Comparison of ENCODE assay signal across 29 cellular contexts in the genomic region with DNA sequence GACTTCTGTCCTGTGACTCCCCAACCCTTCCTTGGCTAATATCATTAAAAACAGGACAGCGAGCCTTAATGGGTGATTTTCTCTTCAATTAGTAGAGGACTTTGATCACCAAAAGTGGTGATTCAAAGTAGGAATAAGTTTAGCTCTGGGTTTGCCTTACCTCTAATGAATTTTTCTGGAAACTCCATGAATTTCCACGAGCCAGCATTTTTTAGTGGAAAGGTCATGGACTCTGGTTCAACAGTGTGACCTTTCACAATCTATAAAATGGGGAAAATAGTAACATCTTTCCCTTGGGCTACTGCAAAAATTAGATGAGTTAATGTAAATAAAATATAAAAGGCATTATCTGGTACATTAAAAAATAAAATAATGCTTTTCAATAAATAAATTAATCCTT.
"Had no signal": no experiment of that assay in that cellular context is flagged by ENCODE, and none has a peak within 500 bp of the region (broad histone marks: within the 10 kb centered on the region; RNA-seq: fewer than 3 reads in every experiment).

No MANE protein-coding gene starts in this region.

- FAIRE-seq: astrocyte, bronchial epithelial cell had no signal

- H3K36me3 ChIP-seq: adrenal gland, MG63, SJCRH30, WERI-Rb-1 had no signal

- H3K4me1 Mint-ChIP-seq: activated CD4-positive, alpha-beta T cell treated with anti-CD3 and anti-CD28 coated beads, Interleukin-2, amount 10 ng/mL, durations not matched to agents 24 days and 14 days; activated naive CD4-positive, alpha-beta T cell treated with anti-CD3 and anti-CD28 coated beads, Interleukin-2, amount 50 U/mL, for 24 hours had no signal

- H3K9me3 Mint-ChIP-seq: activated CD4-positive, alpha-beta T cell treated with anti-CD3 and anti-CD28 coated beads, Interleukin-2, amount 10 ng/mL, durations not matched to agents 24 days and 14 days; activated naive CD4-positive, alpha-beta T cell treated with anti-CD3 and anti-CD28 coated beads, Interleukin-2, amount 50 U/mL, for 24 hours; activated T-cell treated with anti-CD3 and anti-CD28 coated beads, Interleukin-2, amount 50 U/mL, for 24 hours; activated T-helper 2 cell treated with anti-CD3 and anti-CD28 coated beads, Interferon-gamma antibody, Interleukin-2, Interleukin-4, amounts not matched to agents 10 μg/mL and 5 μg/mL and 100 μg/mL, durations not matched to agents 14 hours and 24 hours and 36 hours had no signal

- H3K4me1 ChIP-seq: adrenal gland had no signal

- ATAC-seq: activated CD8-positive, alpha-beta T cell treated with anti-CD3 and anti-CD28 coated beads, Interleukin-2, amount 10 ng/mL, durations not matched to agents 7 days and 5 days; Panc1 had no signal

- H3K4me3 Mint-ChIP-seq: activated CD4-positive, alpha-beta T cell treated with anti-CD3 and anti-CD28 coated beads, Interleukin-2, amount 10 ng/mL, durations not matched to agents 24 days and 14 days; activated CD8-positive, alpha-beta T cell treated with anti-CD3 and anti-CD28 coated beads, Interleukin-2, amount 10 ng/mL, durations not matched to agents 7 days and 5 days; activated naive CD4-positive, alpha-beta T cell treated with anti-CD3 and anti-CD28 coated beads, Interleukin-2, amount 50 U/mL, for 24 hours; activated T-cell treated with anti-CD3 and anti-CD28 coated beads, Interleukin-2, amount 50 U/mL, for 24 hours; brain had no signal

- H3K4me3 ChIP-seq: adrenal gland, MG63, SJCRH30, SK-N-MC had no signal

- H3K36me3 Mint-ChIP-seq: activated naive CD4-positive, alpha-beta T cell treated with anti-CD3 and anti-CD28 coated beads, Interleukin-2, amount 50 U/mL, for 24 hours; brain had no signal

- H3K27ac Mint-ChIP-seq: activated CD4-positive, alpha-beta T cell treated with anti-CD3 and anti-CD28 coated beads, Interleukin-2, amount 10 ng/mL, durations not matched to agents 24 days and 14 days; activated CD8-positive, alpha-beta T cell treated with anti-CD3 and anti-CD28 coated beads, Interleukin-2, amount 10 ng/mL, durations not matched to agents 7 days and 5 days; activated naive CD4-positive, alpha-beta T cell treated with anti-CD3 and anti-CD28 coated beads, Interleukin-2, amount 50 U/mL, for 24 hours; activated T-cell treated with anti-CD3 and anti-CD28 coated beads, Interleukin-2, amount 50 U/mL, for 24 hours; activated T-helper 2 cell treated with anti-CD3 and anti-CD28 coated beads, Interferon-gamma antibody, Interleukin-2, Interleukin-4, amounts not matched to agents 10 μg/mL and 5 μg/mL and 100 μg/mL, durations not matched to agents 14 hours and 24 hours and 36 hours had no signal

- H3K9me3 ChIP-seq: adrenal gland, MG63, SJCRH30 had no signal

- DNase-seq: activated CD4-positive, alpha-beta T cell treated with anti-CD3 and anti-CD28 coated beads, Interleukin-2, amount 10 ng/mL, durations not matched to agents 24 days and 14 days; activated CD4-positive, alpha-beta T cell treated with anti-CD3 and anti-CD28 coated beads, Interleukin-2, amount 50 U/mL, for 48 hours; activated CD8-positive, alpha-beta T cell treated with anti-CD3 and anti-CD28 coated beads, Interleukin-2, amount 10 ng/mL, durations not matched to agents 7 days and 5 days; activated gamma-delta T cell; activated naive CD4-positive, alpha-beta T cell treated with Interleukin-2 at 50 U/mL for 16 hours; activated T-cell treated with anti-CD3 and anti-CD28 coated beads, Interleukin-2, amount 50 U/mL, for 24 hours; adrenal gland; caudate nucleus; cerebellar nuclear complex; MG63; NCI-H1048; NCI-H1105 treated with DMSO at 0.1 percent for 48 hours; NCI-H1436; NCI-H1694; NCI-H1930; NCI-H2081 treated with DMSO at 0.1 percent for 48 hours; NCI-H226; NCI-H524 treated with DMSO at 0.1 percent for 48 hours; SHP77; T1000; WERI-Rb-1 had no signal

- H3K27me3 Mint-ChIP-seq: activated T-cell treated with anti-CD3 and anti-CD28 coated beads, Interleukin-2, amount 50 U/mL, for 24 hours had no signal

- H3K27ac ChIP-seq: adrenal gland, SJCRH30, SK-N-MC, WERI-Rb-1 had no signal

- H3K27me3 ChIP-seq: adrenal gland, MG63, SJCRH30 had no signal
